1 cellular context compared by ENCODE assay signal in the genomic region with DNA sequence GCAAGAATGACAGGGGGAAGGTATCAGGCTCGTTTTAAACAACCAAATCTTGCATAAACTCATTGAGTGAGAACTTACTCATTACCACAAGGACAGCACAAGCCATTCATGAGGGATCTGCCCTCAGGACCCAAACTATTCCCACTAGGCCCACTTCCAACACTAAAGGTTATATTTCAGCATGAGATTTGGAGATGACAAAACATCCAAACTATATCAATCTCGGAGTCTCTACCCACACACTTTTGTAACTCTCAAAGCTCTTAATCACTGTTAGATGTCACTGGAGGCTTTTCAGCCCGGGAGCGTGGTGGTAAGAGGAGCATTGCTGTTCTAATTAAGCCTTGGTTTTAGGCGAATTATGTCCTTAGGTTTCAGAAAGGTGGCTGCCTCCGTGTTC.
TF ChIP-seq lines count a peak whose summit lies in the region.

No MANE protein-coding gene starts in this region.

TF ChIP-seq in H1, 55 proteins besides CTCF, POLR2A, EP300 and RAD21 (continued from another document):
- TF ChIP-seq MAFK (IDR thresholded peaks at IDR 0.05; ENCODE audit: low read depth, low read length) (no peak), BCL11A (IDR thresholded peaks at IDR 0.05; ENCODE audit: low read depth in 2 of 2, low read length in 2 of 2) (no peak), TBP (IDR thresholded peaks at IDR 0.05; ENCODE audit: low read depth, low read length) (no peak), KDM4A (IDR thresholded peaks at IDR 0.05; ENCODE audit: low read depth, low read length, severe bottlenecking) (no peak), RBBP5 (IDR thresholded peaks at IDR 0.05; ENCODE audit: borderline replicate concordance, low read depth, low read length) (no peak), SP4 (IDR thresholded peaks at IDR 0.05; ENCODE audit: low read length) (no peak)
- TF ChIP-seq, protein P1, sequence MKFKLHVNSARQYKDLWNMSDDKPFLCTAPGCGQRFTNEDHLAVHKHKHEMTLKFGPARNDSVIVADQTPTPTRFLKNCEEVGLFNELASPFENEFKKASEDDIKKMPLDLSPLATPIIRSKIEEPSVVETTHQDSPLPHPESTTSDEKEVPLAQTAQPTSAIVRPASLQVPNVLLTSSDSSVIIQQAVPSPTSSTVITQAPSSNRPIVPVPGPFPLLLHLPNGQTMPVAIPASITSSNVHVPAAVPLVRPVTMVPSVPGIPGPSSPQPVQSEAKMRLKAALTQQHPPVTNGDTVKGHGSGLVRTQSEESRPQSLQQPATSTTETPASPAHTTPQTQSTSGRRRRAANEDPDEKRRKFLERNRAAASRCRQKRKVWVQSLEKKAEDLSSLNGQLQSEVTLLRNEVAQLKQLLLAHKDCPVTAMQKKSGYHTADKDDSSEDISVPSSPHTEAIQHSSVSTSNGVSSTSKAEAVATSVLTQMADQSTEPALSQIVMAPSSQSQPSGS (IDR thresholded peaks at IDR 0.05; ENCODE audit: low read length), result no peak
